In the genomic region with DNA sequence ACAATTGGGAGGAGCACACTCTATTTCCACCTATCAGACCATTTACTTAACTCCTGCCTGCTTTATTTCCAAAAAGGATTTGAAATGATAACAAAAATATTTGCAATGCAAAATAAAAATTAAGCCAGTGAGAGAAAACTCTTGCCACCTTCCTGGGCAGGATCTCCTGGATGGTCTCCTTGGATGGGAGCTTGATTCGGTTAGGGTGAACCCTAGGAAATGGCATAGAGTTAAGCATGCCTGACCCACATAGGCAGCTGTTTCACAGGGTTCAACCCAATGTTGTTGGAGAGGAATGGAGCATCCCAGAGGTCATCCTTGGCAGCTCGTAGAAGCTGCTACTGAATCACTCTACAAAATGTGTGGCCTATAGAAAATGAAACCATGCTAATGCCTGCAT, we compare ENCODE assay signal across 13 cellular contexts.
DNase-seq lines count a peak whose midpoint lies in the region; ATAC-seq and TF ChIP-seq lines count a peak whose summit lies in the region.
"Had no signal": no experiment of that assay in that cellular context is flagged by ENCODE, and none has a peak within 500 bp of the region (broad histone marks: within the 10 kb centered on the region; RNA-seq: fewer than 3 reads in every experiment).

No MANE protein-coding gene starts in this region.

- H3K4me3 ChIP-seq in ACC112 (ENCODE audit: low read depth, low read length) = no peak overlapping the region
- no peak overlapping the region for H3K4me3 ChIP-seq in CD4-positive, alpha-beta memory T cell (ENCODE audit: low read length in 2 of 2)
- no peak overlapping the region for H3K4me3 ChIP-seq in upper lobe of right lung

- POLR2A ChIA-PET in CD4-positive, alpha-beta memory T cell (lab: Charles Lee; ENCODE audit: partially characterized antibody) = no interaction called here
- POLR2A ChIA-PET in activated naive CD8-positive, alpha-beta T cell treated with anti-CD3 and anti-CD28 coated beads, Interleukin-2, amount 10 ng/mL, durations not matched to agents 7 days and 5 days (lab: Charles Lee) = no interaction called here

- intact Hi-C loops in CD4-positive, alpha-beta memory T cell (cut with micrococcal nuclease) = loop anchor here (5.0 kb wide), 1 partner anchor 253 kb away; no protein-coding TSS in a partner anchor
- intact Hi-C loops in natural killer cell (cut with micrococcal nuclease) = loop anchor here (5.0 kb wide), 1 partner anchor 493 kb away; no protein-coding TSS in a partner anchor
- intact Hi-C loops in upper lobe of right lung (cut with DNase I) = loop anchor here (10.0 kb wide), 1 partner anchor 575 kb away; no protein-coding TSS in a partner anchor

- CTCF ChIA-PET in CD4-positive, alpha-beta memory T cell (lab: Charles Lee; ENCODE audit: partially characterized antibody) = interaction anchor here (2.1 kb wide), 1 partner anchor 61 kb away, joined by 11 read pairs; no protein-coding TSS in a partner anchor

- H3K9me3 Mint-ChIP-seq in CD4-positive, alpha-beta memory T cell = no peaks in the 10 kb centered on the region
- H3K9me3 Mint-ChIP-seq in activated naive CD8-positive, alpha-beta T cell treated with anti-CD3 and anti-CD28 coated beads, Interleukin-2, amount 10 ng/mL, durations not matched to agents 7 days and 5 days = no peaks in the 10 kb centered on the region
- H3K9me3 Mint-ChIP-seq in natural killer cell = no peaks in the 10 kb centered on the region
- H3K9me3 Mint-ChIP-seq: mesothelial cell of epicardium had no signal

- peak overlapping the region; percentile 82; the same call in 1 of the 2 replicates for H3K27ac ChIP-seq in ACC112 (ENCODE audit: low read depth, low read length)
- no peak overlapping the region for H3K27ac ChIP-seq in CD4-positive, alpha-beta memory T cell (ENCODE audit: low read depth, low read length)
- no peak overlapping the region for H3K27ac ChIP-seq in upper lobe of right lung

- H3K9me3 ChIP-seq in CD4-positive, alpha-beta memory T cell (ENCODE audit: control insufficient read depth in 1 of 2, low read length in 2 of 2) = no peaks in the 10 kb centered on the region
- no peaks in the 10 kb centered on the region for H3K9me3 ChIP-seq in upper lobe of right lung

- ATAC-seq in activated naive CD8-positive, alpha-beta T cell treated with anti-CD3 and anti-CD28 coated beads, Interleukin-2, amount 10 ng/mL, durations not matched to agents 7 days and 5 days (ENCODE audit: low read depth) = no peak
- ATAC-seq in natural killer cell = no peak
- ATAC-seq in upper lobe of right lung = no peak

- peaks cover 48% of the 10 kb centered on the region for H3K4me1 ChIP-seq in ACC112 (ENCODE audit: control insufficient read depth, insufficient read depth, low read length, unreplicated experiment)
- H3K4me1 ChIP-seq in CD4-positive, alpha-beta memory T cell (ENCODE audit: insufficient read depth, low read length) = peaks cover 53% of the 10 kb centered on the region
- H3K4me1 ChIP-seq in upper lobe of right lung = peaks cover 73% of the 10 kb centered on the region

- DNase-seq in CD4-positive, alpha-beta memory T cell = no peak
- no peak for DNase-seq in activated naive CD8-positive, alpha-beta T cell treated with anti-CD3 and anti-CD28 coated beads, Interleukin-2, amount 10 ng/mL, durations not matched to agents 7 days and 5 days
- no peak for DNase-seq in natural killer cell
- DNase-seq in SK-N-DZ (ENCODE audit: low spot score) = no peak
- DNase-seq in upper lobe of right lung = no peak
- DNase-seq in activated gamma-delta T cell treated with Interleukin-2 at 50 U/mL for 16 hours = no peak
- no peak for DNase-seq in DMS 273 (lab: John Stamatoyannopoulos, UW; ENCODE audit: unreplicated experiment)
- DNase-seq: cortex of kidney; GF-D8; NCI-H226; stimulated activated CD4-positive, alpha-beta T cell treated with anti-CD3 and anti-CD28 coated beads, Interleukin-4, amount 100 ng/mL, for 4 hours had no signal

- no peak overlapping the region for H2AFZ ChIP-seq in ACC112 (ENCODE audit: low read length, unreplicated experiment)

- peaks cover 72 to 90% of the 10 kb centered on the region in 2 donors for H3K36me3 Mint-ChIP-seq in CD4-positive, alpha-beta memory T cell
- H3K36me3 Mint-ChIP-seq in activated naive CD8-positive, alpha-beta T cell treated with anti-CD3 and anti-CD28 coated beads, Interleukin-2, amount 10 ng/mL, durations not matched to agents 7 days and 5 days = peaks cover 59% of the 10 kb centered on the region
- H3K36me3 Mint-ChIP-seq in natural killer cell = peaks cover 22% of the 10 kb centered on the region

- H3K36me3 ChIP-seq in ACC112 (ENCODE audit: insufficient read depth, low read length) (peaks cover 63% of the 10 kb centered on the region), upper lobe of right lung (peaks cover 90% of the 10 kb centered on the region)
- peaks cover 61% of the 10 kb centered on the region for H3K36me3 ChIP-seq in CD4-positive, alpha-beta memory T cell (ENCODE audit: insufficient read depth, low read length)

- TF ChIP-seq CTCF in natural killer cell (IDR thresholded peaks at IDR 0.05) (no peak), upper lobe of right lung (IDR thresholded peaks at IDR 0.05) (no peak)

- no peaks in the 10 kb centered on the region for H3K27me3 Mint-ChIP-seq in CD4-positive, alpha-beta memory T cell
- H3K27me3 Mint-ChIP-seq in activated naive CD8-positive, alpha-beta T cell treated with anti-CD3 and anti-CD28 coated beads, Interleukin-2, amount 10 ng/mL, durations not matched to agents 7 days and 5 days = no peaks in the 10 kb centered on the region
- no peaks in the 10 kb centered on the region for H3K27me3 Mint-ChIP-seq in natural killer cell (ENCODE audit: low read depth in 2 of 2)

- peak overlapping the region in 1 of 8 donors; percentile 9 for H3K4me3 Mint-ChIP-seq in CD4-positive, alpha-beta memory T cell
- H3K4me3 Mint-ChIP-seq in activated naive CD8-positive, alpha-beta T cell treated with anti-CD3 and anti-CD28 coated beads, Interleukin-2, amount 10 ng/mL, durations not matched to agents 7 days and 5 days = peak overlapping the region; percentile 6
- H3K4me3 Mint-ChIP-seq in natural killer cell = no peak overlapping the region
- H3K4me3 Mint-ChIP-seq: mesothelial cell of epicardium had no signal

- H3K27me3 ChIP-seq in ACC112 (ENCODE audit: insufficient read depth, low read length) (no peaks in the 10 kb centered on the region), upper lobe of right lung (no peaks in the 10 kb centered on the region)
- no peaks in the 10 kb centered on the region for H3K27me3 ChIP-seq in CD4-positive, alpha-beta memory T cell (ENCODE audit: insufficient read depth, low read length)

- H3K4me1 Mint-ChIP-seq in CD4-positive, alpha-beta memory T cell = peaks cover 52 to 76% (median 64%) of the 10 kb centered on the region in 4 donors
- peaks cover 54% of the 10 kb centered on the region for H3K4me1 Mint-ChIP-seq in activated naive CD8-positive, alpha-beta T cell treated with anti-CD3 and anti-CD28 coated beads, Interleukin-2, amount 10 ng/mL, durations not matched to agents 7 days and 5 days
- H3K4me1 Mint-ChIP-seq in natural killer cell = peaks cover 60 to 75% of the 10 kb centered on the region in 2 donors

- peaks cover 31% of the 10 kb centered on the region for H3K79me2 ChIP-seq in ACC112 (ENCODE audit: control insufficient read depth, insufficient read depth, low read length, unreplicated experiment)

- peak overlapping the region; percentile 1 to 92 (median 52) for H3K27ac Mint-ChIP-seq in CD4-positive, alpha-beta memory T cell
- H3K27ac Mint-ChIP-seq in activated naive CD8-positive, alpha-beta T cell treated with anti-CD3 and anti-CD28 coated beads, Interleukin-2, amount 10 ng/mL, durations not matched to agents 7 days and 5 days = peak overlapping the region; percentile 60
- peak overlapping the region; percentile 79 to 84 for H3K27ac Mint-ChIP-seq in natural killer cell
- H3K27ac Mint-ChIP-seq: mesothelial cell of epicardium had no signal
